10 cellular contexts compared by ENCODE assay signal in the genomic region with DNA sequence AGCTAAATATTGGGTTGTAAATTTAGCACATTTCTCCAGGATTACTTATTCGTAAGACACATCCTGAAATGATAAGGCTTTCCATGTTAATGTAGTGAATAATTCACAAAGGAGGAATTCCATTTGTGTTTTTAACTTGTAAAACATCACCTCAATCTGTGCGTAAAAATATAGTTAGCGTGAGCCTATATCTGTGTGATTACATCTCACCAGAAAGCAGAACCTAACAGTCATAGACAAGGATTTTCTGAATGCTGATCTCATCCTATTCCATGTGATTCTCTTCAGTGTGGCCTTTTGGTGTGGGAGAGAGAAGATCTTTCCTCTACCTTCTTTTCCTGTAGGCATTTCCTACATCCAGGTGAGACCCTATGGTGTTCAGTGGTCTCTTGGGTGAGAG.
"Had no signal": no experiment of that assay in that cellular context is flagged by ENCODE, and none has a peak within 500 bp of the region (broad histone marks: within the 10 kb centered on the region; RNA-seq: fewer than 3 reads in every experiment).

No MANE protein-coding gene starts in this region.

- FAIRE-seq: bronchial epithelial cell had no signal

- H3K9me3 Mint-ChIP-seq: neural progenitor cell had no signal

- H3K4me1 ChIP-seq: neural progenitor cell, parathyroid adenoma had no signal

- H3K4me3 ChIP-seq: hepatocyte, neural progenitor cell, skin epidermis, transverse colon had no signal

- H3K4me2 ChIP-seq: hepatocyte, neural progenitor cell had no signal

- H2AFZ ChIP-seq: hepatocyte, neural progenitor cell, parathyroid adenoma had no signal

- H3K27ac ChIP-seq: neural progenitor cell, parathyroid adenoma had no signal

- H3K4me3 Mint-ChIP-seq: neural progenitor cell had no signal

- H3K79me2 ChIP-seq: hepatocyte, parathyroid adenoma had no signal

- H3K36me3 ChIP-seq: neural progenitor cell, transverse colon had no signal

- H3K9me3 ChIP-seq: transverse colon had no signal

- H3K9ac ChIP-seq: neural progenitor cell, parathyroid adenoma had no signal

- H3K27me3 ChIP-seq: hepatocyte, neural progenitor cell, transverse colon had no signal

- H3K27ac Mint-ChIP-seq: neural progenitor cell had no signal

- DNase-seq: activated CD4-positive, alpha-beta T cell treated with anti-CD3 and anti-CD28 coated beads, Interleukin-2, amount 50 U/mL, for 1 hour; activated naive CD4-positive, alpha-beta T cell treated with anti-CD3 and anti-CD28 coated beads, Interleukin-2, amount 50 U/mL, for 16 hours; amniotic stem cell; retina; transverse colon had no signal
